In the genomic region with DNA sequence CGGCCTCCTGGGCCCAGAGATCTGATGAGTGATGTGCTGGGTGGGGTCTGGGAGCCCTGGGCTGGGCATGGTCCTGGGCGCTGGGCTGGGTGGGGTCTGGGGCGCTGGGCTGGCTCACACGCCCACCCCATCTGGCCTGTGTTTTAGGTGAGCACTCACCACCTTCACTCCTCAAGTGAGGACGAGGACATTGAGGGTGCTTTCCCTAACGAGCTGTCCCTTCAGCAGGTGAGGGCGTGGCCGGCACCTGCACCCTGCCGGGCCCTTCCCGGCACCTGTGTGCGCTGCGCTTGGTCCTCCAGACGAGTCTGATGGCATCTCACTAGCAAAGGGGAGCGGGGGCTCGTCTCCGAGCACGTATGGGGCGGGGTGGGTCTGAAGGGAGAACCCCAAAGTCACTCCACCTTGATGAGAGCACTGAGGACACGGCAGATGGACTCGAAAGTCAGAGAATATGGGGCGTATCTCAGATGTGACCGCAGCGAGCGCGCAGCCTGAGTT, we compare ENCODE assay signal across 30 cellular contexts. TPM values are rescaled to one million over a fixed set of nuclear protein-coding genes. Genes with fewer than 3 reads are reported as not detected.
"Had no signal": no experiment of that assay in that cellular context is flagged by ENCODE, and none has a peak within 500 bp of the region (broad histone marks: within the 10 kb centered on the region; RNA-seq: fewer than 3 reads in every experiment).

No MANE protein-coding gene starts in this region.

- H3K27me3 ChIP-seq: adrenal gland, ascending aorta, brain microvascular endothelial cell, neutrophil, pancreas, testis had no signal

- H3K27ac Mint-ChIP-seq: activated naive CD8-positive, alpha-beta T cell; activated T-helper 2 cell treated with anti-CD3 and anti-CD28 coated beads, Interferon-gamma antibody, Interleukin-2, Interleukin-4, amounts not matched to agents 10 μg/mL and 5 μg/mL and 100 μg/mL, durations not matched to agents 14 hours and 24 hours and 36 hours; memory B cell; nephron had no signal

- H3K4me1 ChIP-seq: adrenal gland, ascending aorta, pancreas, testis had no signal

- H3K4me3 Mint-ChIP-seq: activated naive CD8-positive, alpha-beta T cell; activated T-cell treated with anti-CD3 and anti-CD28 coated beads, Interleukin-2, amount 50 U/mL, for 4 hours; memory B cell; nephron had no signal

- H3K4me1 Mint-ChIP-seq: memory B cell, nephron had no signal

- ATAC-seq: activated T-cell treated with anti-CD3 and anti-CD28 coated beads, Interleukin-2, amount 50 U/mL, for 4 hours; pancreas; sciatic nerve had no signal

- H3K9me3 ChIP-seq: adrenal gland, ascending aorta, neutrophil, pancreas, testis had no signal

- H3K9me3 Mint-ChIP-seq: activated T-cell treated with anti-CD3 and anti-CD28 coated beads, Interleukin-2, amount 50 U/mL, for 4 hours; activated T-helper 2 cell treated with anti-CD3 and anti-CD28 coated beads, Interferon-gamma antibody, Interleukin-2, Interleukin-4, amounts not matched to agents 10 μg/mL and 5 μg/mL and 100 μg/mL, durations not matched to agents 14 hours and 24 hours and 36 hours; memory B cell; nephron had no signal

- DNase-seq: activated CD4-positive, alpha-beta T cell treated with anti-CD3 and anti-CD28 coated beads for 1 hour; activated CD4-positive, alpha-beta T cell treated with anti-CD3 and anti-CD28 coated beads, Interleukin-2, amount 50 U/mL, for 4 hours; activated CD8-positive, alpha-beta memory T cell treated with anti-CD3 and anti-CD28 coated beads for 24 hours; activated CD8-positive, alpha-beta memory T cell treated with anti-CD3 and anti-CD28 coated beads, Interleukin-2, amount 50 U/mL, for 4 hours; activated naive CD4-positive, alpha-beta T cell; activated T-cell treated with anti-CD3 and anti-CD28 coated beads, Interleukin-2, amount 50 U/mL, for 4 hours; brain microvascular endothelial cell; caudate nucleus; dermis blood vessel endothelial cell; effector CD8-positive, alpha-beta T cell; glutamatergic neuron; hippocampal formation; small intestine; stimulated activated CD8-positive, alpha-beta memory T cell treated with anti-CD3 and anti-CD28 coated beads, Interleukin-4, amount 100 ng/mL, for 48 hours; stimulated activated naive CD4-positive, alpha-beta T cell; T-helper 1 cell; testis; trophoblast cell had no signal

- H3K27me3 Mint-ChIP-seq: activated naive CD8-positive, alpha-beta T cell; memory B cell had no signal

- H3K4me3 ChIP-seq: adrenal gland, ascending aorta, pancreas, testis had no signal

- H3K27ac ChIP-seq: adrenal gland, ascending aorta, brain microvascular endothelial cell, neutrophil, pancreas, testis had no signal

RNA-seq across cellular contexts. Expression of gene ADM2, which starts 44.5 kb away (rescaled TPM):
- total RNA-seq: ascending aorta, frontal cortex had no signal

RNA-seq across cellular contexts. Expression of gene MIOX, which starts 49.8 kb away (rescaled TPM):
- total RNA-seq: activated T-helper 2 cell treated with anti-CD3 and anti-CD28 coated beads, Interferon-gamma antibody, Interleukin-2, Interleukin-4, amounts not matched to agents 10 μg/mL and 5 μg/mL and 100 μg/mL, durations not matched to agents 14 hours and 24 hours and 36 hours; adrenal gland; ascending aorta; dermis blood vessel endothelial cell; frontal cortex; liver; sciatic nerve had no signal
- polyA plus RNA-seq: adrenal gland, esophagus, liver had no signal
